Comparison of ENCODE assay signal across 13 cellular contexts in the genomic region with DNA sequence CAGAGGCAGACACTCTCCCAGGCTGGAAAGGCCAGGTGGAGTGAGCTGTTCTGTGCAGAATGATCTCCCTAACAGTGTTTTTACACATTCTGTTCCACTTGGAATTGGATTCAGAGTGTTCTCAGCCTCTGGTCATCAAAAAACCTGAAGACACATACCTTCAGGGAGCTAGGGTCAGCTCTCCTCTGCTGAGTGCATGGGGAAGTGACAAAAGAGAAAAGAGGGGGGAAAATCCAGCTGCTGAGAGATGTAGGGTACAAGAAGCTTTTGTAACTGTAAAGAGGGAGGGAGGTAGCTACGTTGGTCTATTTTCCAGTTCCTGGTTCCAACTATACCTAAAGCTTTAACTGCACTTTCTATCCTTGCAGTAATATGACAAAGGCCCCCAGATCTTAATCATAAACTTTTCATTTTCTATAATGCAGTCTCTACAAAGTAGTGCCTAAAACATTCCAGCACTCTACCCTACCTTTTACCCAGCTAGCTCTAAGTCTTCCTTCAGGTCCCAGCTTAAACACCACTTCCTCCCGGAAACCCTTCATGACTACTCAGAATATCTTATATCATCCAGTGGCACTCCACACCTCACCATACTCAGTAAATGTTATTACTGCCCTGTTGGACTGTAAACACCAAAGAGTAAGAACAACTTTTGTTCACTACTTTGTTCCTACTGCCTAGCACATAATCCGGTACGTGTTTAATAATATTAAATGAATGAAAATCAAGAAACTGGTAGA. TPM values are rescaled to one million over a fixed set of nuclear protein-coding genes. Genes with fewer than 3 reads are reported as not detected.
A peak's percentile ranks its signal among the peaks of the same experiment; 100 is the strongest.
DNase-seq lines count a peak whose midpoint lies in the region; ATAC-seq and TF ChIP-seq lines count a peak whose summit lies in the region.
"Had no signal": no experiment of that assay in that cellular context is flagged by ENCODE, and none has a peak within 500 bp of the region (broad histone marks: within the 10 kb centered on the region; RNA-seq: fewer than 3 reads in every experiment).

No MANE protein-coding gene starts in this region.

- no peak overlapping the region for H3K27ac ChIP-seq in mesenchymal stem cell (ENCODE audit: low read length, poor library complexity, severe bottlenecking)
- H3K27ac ChIP-seq: parathyroid adenoma had no signal

- CTCF ChIA-PET in activated naive CD4-positive, alpha-beta T cell treated with anti-CD3 and anti-CD28 coated beads for 36 hours (lab: Charles Lee), result interaction anchor here (0.6 to 1.6 kb wide), 3 partner anchors 17 to 80 kb away, joined by 3 to 4 read pairs (median 3); no protein-coding TSS in a partner anchor

- H4K91ac ChIP-seq in mesenchymal stem cell (ENCODE audit: low read length), result no peak overlapping the region

- peaks cover 4% of the 10 kb centered on the region for H3K36me3 Mint-ChIP-seq in activated naive CD4-positive, alpha-beta T cell treated with anti-CD3 and anti-CD28 coated beads, Interleukin-2, amount 50 U/mL, for 24 hours
- H3K36me3 Mint-ChIP-seq in activated naive CD4-positive, alpha-beta T cell treated with anti-CD3 and anti-CD28 coated beads for 36 hours (ENCODE audit: low read depth), result peaks cover 11% of the 10 kb centered on the region
- peaks cover under 1% of the 10 kb centered on the region for H3K36me3 Mint-ChIP-seq in activated T-helper 17 cell treated with anti-CD3 and anti-CD28 coated beads, Interleukin-2, amount 50 U/mL, for 72 hours (ENCODE audit: low read depth)
- peaks cover 7% of the 10 kb centered on the region for H3K36me3 Mint-ChIP-seq in type B pancreatic cell

- intact Hi-C loops in activated naive CD4-positive, alpha-beta T cell treated with anti-CD3 and anti-CD28 coated beads for 36 hours (cut with micrococcal nuclease), result loop anchor here (2.0 kb wide), 1 partner anchor 19 kb away; no protein-coding TSS in a partner anchor

- H2BK5ac ChIP-seq in mesenchymal stem cell (ENCODE audit: low read depth, low read length, poor library complexity, severe bottlenecking), result no peak overlapping the region

- H3K4ac ChIP-seq in mesenchymal stem cell (ENCODE audit: low read depth in 1 of 2, low read length in 2 of 2), result no peak overlapping the region

- H2BK15ac ChIP-seq in mesenchymal stem cell (ENCODE audit: low read depth, poor library complexity, severe bottlenecking), result no peak overlapping the region

- ATAC-seq in activated T-helper 17 cell treated with anti-CD3 and anti-CD28 coated beads, Interleukin-2, amount 50 U/mL, for 72 hours (replicated peaks), result peak; percentile 38

- no peaks in the 10 kb centered on the region for H3K36me3 ChIP-seq in mesenchymal stem cell (ENCODE audit: control insufficient read depth in 1 of 2, insufficient read depth in 2 of 2, low read depth in 1 of 2, low read length in 2 of 2)

- H2BK120ac ChIP-seq in mesenchymal stem cell (ENCODE audit: low read depth, low read length), result no peak overlapping the region

- no peak overlapping the region for H2BK12ac ChIP-seq in mesenchymal stem cell (ENCODE audit: low read length in 2 of 2)

- no peak overlapping the region for H3K4me3 Mint-ChIP-seq in activated naive CD4-positive, alpha-beta T cell treated with anti-CD3 and anti-CD28 coated beads, Interleukin-2, amount 50 U/mL, for 24 hours
- H3K4me3 Mint-ChIP-seq in activated naive CD4-positive, alpha-beta T cell treated with anti-CD3 and anti-CD28 coated beads for 36 hours, result no peak overlapping the region
- H3K4me3 Mint-ChIP-seq in activated T-helper 17 cell treated with anti-CD3 and anti-CD28 coated beads, Interleukin-2, amount 50 U/mL, for 72 hours, result peak overlapping the region; percentile 27
- H3K4me3 Mint-ChIP-seq in type B pancreatic cell, result no peak overlapping the region

- no peak overlapping the region for H3K14ac ChIP-seq in mesenchymal stem cell (ENCODE audit: low read length in 2 of 2)

- H3K4me1 ChIP-seq in mesenchymal stem cell (ENCODE audit: control insufficient read depth, insufficient read depth, low read depth, low read length), result peaks cover 12% of the 10 kb centered on the region
- H3K4me1 ChIP-seq: parathyroid adenoma had no signal

- H3K27ac Mint-ChIP-seq in activated naive CD4-positive, alpha-beta T cell treated with anti-CD3 and anti-CD28 coated beads, Interleukin-2, amount 50 U/mL, for 24 hours, result peak overlapping the region; percentile 48
- H3K27ac Mint-ChIP-seq in activated naive CD4-positive, alpha-beta T cell treated with anti-CD3 and anti-CD28 coated beads for 36 hours, result no peak overlapping the region
- H3K27ac Mint-ChIP-seq in activated T-helper 17 cell treated with anti-CD3 and anti-CD28 coated beads, Interleukin-2, amount 50 U/mL, for 72 hours, result peak overlapping the region; percentile 36
- peak overlapping the region; percentile 8 for H3K27ac Mint-ChIP-seq in type B pancreatic cell
- H3K27ac Mint-ChIP-seq: activated naive CD8-positive, alpha-beta T cell had no signal

- H3K9ac ChIP-seq in mesenchymal stem cell (ENCODE audit: low read length), result peak overlapping the region; percentile 7
- H3K9ac ChIP-seq: parathyroid adenoma had no signal

- H3K23ac ChIP-seq in mesenchymal stem cell (ENCODE audit: low read length in 2 of 2), result no peak overlapping the region

- H2AK5ac ChIP-seq in mesenchymal stem cell (ENCODE audit: low read length, severe bottlenecking), result no peak overlapping the region

- peaks cover 2% of the 10 kb centered on the region for H3K79me1 ChIP-seq in mesenchymal stem cell (replicated peaks; ENCODE audit: low read length, poor library complexity, severe bottlenecking)

- H3K18ac ChIP-seq in mesenchymal stem cell (ENCODE audit: low read depth in 1 of 2, low read length in 2 of 2), result no peak overlapping the region

- H3K9me3 ChIP-seq in mesenchymal stem cell (ENCODE audit: control insufficient read depth, low read length), result no peaks in the 10 kb centered on the region

- WGBS in mesenchymal stem cell, result 88% methylated on average over 4 of the region's 4 CpGs

- H3K9me3 Mint-ChIP-seq in activated naive CD4-positive, alpha-beta T cell treated with anti-CD3 and anti-CD28 coated beads, Interleukin-2, amount 50 U/mL, for 24 hours, result no peaks in the 10 kb centered on the region
- H3K9me3 Mint-ChIP-seq in activated naive CD4-positive, alpha-beta T cell treated with anti-CD3 and anti-CD28 coated beads for 36 hours, result no peaks in the 10 kb centered on the region
- H3K9me3 Mint-ChIP-seq in activated T-helper 17 cell treated with anti-CD3 and anti-CD28 coated beads, Interleukin-2, amount 50 U/mL, for 72 hours, result no peaks in the 10 kb centered on the region
- H3K9me3 Mint-ChIP-seq in type B pancreatic cell, result no peaks in the 10 kb centered on the region

- TF ChIP-seq CTCF in type B pancreatic cell (conservative IDR thresholded peaks at IDR 0.05), result no peak

- H3K4me3 ChIP-seq in mesenchymal stem cell (ENCODE audit: insufficient read depth in 1 of 2, low read depth in 1 of 2, low read length in 2 of 2), result no peak overlapping the region

- H3K27me3 ChIP-seq in mesenchymal stem cell (ENCODE audit: control insufficient read depth in 1 of 2, insufficient read depth in 1 of 2, low read length in 2 of 2), result no peaks in the 10 kb centered on the region

- no peak overlapping the region for H2AFZ ChIP-seq in mesenchymal stem cell (ENCODE audit: low read depth, low read length)
- H2AFZ ChIP-seq: parathyroid adenoma had no signal

- H3K27me3 Mint-ChIP-seq in activated naive CD4-positive, alpha-beta T cell treated with anti-CD3 and anti-CD28 coated beads, Interleukin-2, amount 50 U/mL, for 24 hours, result no peaks in the 10 kb centered on the region
- no peaks in the 10 kb centered on the region for H3K27me3 Mint-ChIP-seq in activated naive CD4-positive, alpha-beta T cell treated with anti-CD3 and anti-CD28 coated beads for 36 hours (ENCODE audit: low read depth)
- no peaks in the 10 kb centered on the region for H3K27me3 Mint-ChIP-seq in activated T-helper 17 cell treated with anti-CD3 and anti-CD28 coated beads, Interleukin-2, amount 50 U/mL, for 72 hours
- H3K27me3 Mint-ChIP-seq in type B pancreatic cell, result no peaks in the 10 kb centered on the region
- H3K27me3 Mint-ChIP-seq: activated naive CD8-positive, alpha-beta T cell had no signal

- H3K4me2 ChIP-seq in mesenchymal stem cell (ENCODE audit: low read length, poor library complexity, severe bottlenecking), result no peak overlapping the region

- H3K4me1 Mint-ChIP-seq in activated naive CD4-positive, alpha-beta T cell treated with anti-CD3 and anti-CD28 coated beads, Interleukin-2, amount 50 U/mL, for 24 hours, result peaks cover 95% of the 10 kb centered on the region
- H3K4me1 Mint-ChIP-seq in activated naive CD4-positive, alpha-beta T cell treated with anti-CD3 and anti-CD28 coated beads for 36 hours (ENCODE audit: low read depth), result peaks cover 84% of the 10 kb centered on the region
- peaks cover 49% of the 10 kb centered on the region for H3K4me1 Mint-ChIP-seq in activated T-helper 17 cell treated with anti-CD3 and anti-CD28 coated beads, Interleukin-2, amount 50 U/mL, for 72 hours
- H3K4me1 Mint-ChIP-seq in type B pancreatic cell (ENCODE audit: unreplicated experiment), result peaks cover 55% of the 10 kb centered on the region

- H4K8ac ChIP-seq in mesenchymal stem cell (ENCODE audit: low read length), result no peak overlapping the region

- no peak for DNase-seq in activated naive CD4-positive, alpha-beta T cell treated with anti-CD3 and anti-CD28 coated beads for 36 hours
- DNase-seq in mesenchymal stem cell (no peak), type B pancreatic cell (ENCODE audit: extremely low spot score, unreplicated experiment) (no peak), hippocampal formation (lab: John Stamatoyannopoulos, UW) (no peak), SHP77 (lab: John Stamatoyannopoulos, UW) (no peak), COR-L47 (lab: John Stamatoyannopoulos, UW) (no peak)
- DNase-seq: H7, NCI-H510A, Right ventricle myocardium superior had no signal

RNA-seq across cellular contexts. Expression of a gene that starts 9.2 kb away (rescaled TPM):
- total RNA-seq in activated naive CD4-positive, alpha-beta T cell treated with anti-CD3 and anti-CD28 coated beads for 36 hours, result 10 to 100 TPM; 74.0 to 82.6 TPM
- 10 to 100 TPM; 48.6 to 70.7 TPM for total RNA-seq in activated T-helper 17 cell treated with anti-CD3 and anti-CD28 coated beads, Interleukin-2, amount 50 U/mL, for 72 hours
- polyA plus RNA-seq in mesenchymal stem cell (2013, experiment 1 of 2), result 67.7 TPM
- 67.1 TPM for polyA plus RNA-seq in mesenchymal stem cell (2013, experiment 2 of 2)
- total RNA-seq in type B pancreatic cell (ENCODE audit: low replicate concordance), result 112 and 130 TPM in 2 replicates
